1 cellular context compared by ENCODE assay signal in genomic region chr13:77703426-77703825, GRCh38.
TF ChIP-seq lines count a peak whose summit lies in the region.

No MANE protein-coding gene starts in this region.

TF ChIP-seq in WTC11, 78 proteins besides CTCF, POLR2A, EP300 and RAD21 (continued from another document):
- TF ChIP-seq ZNF281 (CRISPR knock-in tag; IDR thresholded peaks at IDR 0.05) (no peak), SP1 (CRISPR knock-in tag; conservative IDR thresholded peaks at IDR 0.05) (no peak), CDX4 (CRISPR knock-in tag; IDR thresholded peaks at IDR 0.05; ENCODE audit: borderline replicate concordance) (no peak), ZNF416 (CRISPR knock-in tag; IDR thresholded peaks at IDR 0.05) (no peak), MYBL2 (CRISPR knock-in tag; IDR thresholded peaks at IDR 0.05) (no peak), ZNF532 (CRISPR knock-in tag; IDR thresholded peaks at IDR 0.05; ENCODE audit: borderline replicate concordance) (no peak)
